ENCODE assay signal across 11 cellular contexts in genomic region chr12:62720661-62721330, GRCh38.
DNase-seq lines count a peak whose midpoint lies in the region; ATAC-seq and TF ChIP-seq lines count a peak whose summit lies in the region.
"Had no signal": no experiment of that assay in that cellular context is flagged by ENCODE, and none has a peak within 500 bp of the region (broad histone marks: within the 10 kb centered on the region; RNA-seq: fewer than 3 reads in every experiment).

No MANE protein-coding gene starts in this region.

- peaks cover 53% of the 10 kb centered on the region for H3K4me1 Mint-ChIP-seq in GM23338

- no peak overlapping the region for H3K4me3 Mint-ChIP-seq in GM23338

- H3K27me3 ChIP-seq in GM23338 (ENCODE audit: insufficient read depth) = no peaks in the 10 kb centered on the region
- H3K27me3 ChIP-seq: brain microvascular endothelial cell, suprapubic skin had no signal

- H3K27ac ChIP-seq in GM23338 (ENCODE audit: low read depth) = no peak overlapping the region
- H3K27ac ChIP-seq: brain microvascular endothelial cell, suprapubic skin had no signal

- peaks cover 33% of the 10 kb centered on the region for H3K4me1 ChIP-seq in GM23338 (ENCODE audit: insufficient read depth)

- H3K36me3 Mint-ChIP-seq in GM23338 (ENCODE audit: low read depth) = peaks cover 5% of the 10 kb centered on the region; the same call in 2 of the 3 replicates

- no peaks in the 10 kb centered on the region for H3K36me3 ChIP-seq in GM23338 (ENCODE audit: insufficient read depth)
- H3K36me3 ChIP-seq: brain microvascular endothelial cell, suprapubic skin had no signal

- no peak overlapping the region for H3K4me3 ChIP-seq in GM23338
- H3K4me3 ChIP-seq: suprapubic skin had no signal

- no peak overlapping the region for H3K27ac Mint-ChIP-seq in GM23338

- no peaks in the 10 kb centered on the region for H3K9me3 Mint-ChIP-seq in GM23338

- no peak for ATAC-seq in GM23338
- no peak for ATAC-seq in HG03025 (IDR thresholded peaks at IDR 0.05; ENCODE audit: low FRiP score, unreplicated experiment)
- ATAC-seq in HG02610 (IDR thresholded peaks at IDR 0.05; ENCODE audit: unreplicated experiment) = no peak

- H2AFZ ChIP-seq in GM23338 = no peak overlapping the region

- H3F3A ChIP-seq in GM23338 (replicated peaks; ENCODE audit: low read depth) = no peaks in the 10 kb centered on the region; the same call in 1 of the 2 replicates

- DNase-seq in GM03348 (ENCODE audit: low spot score) = peak; percentile 42
- DNase-seq in NCI-H82 (lab: John Stamatoyannopoulos, UW) = peak; percentile 87
- peak; percentile 67 for DNase-seq in fibroblast of gingiva (ENCODE audit: low read depth)
- peak; percentile 40 for DNase-seq in occipital lobe (lab: John Stamatoyannopoulos, UW)
- no peak for DNase-seq in GM23338 (ENCODE audit: low spot score)
- no peak for DNase-seq in iPS-NIHi7 (ENCODE audit: extremely low spot score)
- DNase-seq: activated CD4-positive, alpha-beta T cell treated with anti-CD3 and anti-CD28 coated beads for 1 hour; brain microvascular endothelial cell had no signal

- TF ChIP-seq CTCF in GM23338 (conservative IDR thresholded peaks at IDR 0.05; ENCODE audit: low read depth in 2 of 2) = no peak

- no peaks in the 10 kb centered on the region for H3K79me2 ChIP-seq in GM23338 (replicated peaks; ENCODE audit: insufficient read depth)

- H4K20me1 ChIP-seq in GM23338 (replicated peaks; ENCODE audit: insufficient read depth) = no peaks in the 10 kb centered on the region

- H3K9me2 ChIP-seq in GM23338 (ENCODE audit: insufficient read depth) = no peaks in the 10 kb centered on the region

- peaks cover 4% of the 10 kb centered on the region for H3K27me3 Mint-ChIP-seq in GM23338 (ENCODE audit: insufficient read depth, low read depth, poor library complexity)

- H3K4me2 ChIP-seq in GM23338 = no peak overlapping the region

TF ChIP-seq in GM23338, 12 proteins besides CTCF, POLR2A, EP300 and RAD21:
- no peak for TF ChIP-seq CREB1 (CRISPR knock-in tag; IDR thresholded peaks at IDR 0.05; ENCODE audit: low read depth)
- TF ChIP-seq ZNF114 (CRISPR knock-in tag; IDR thresholded peaks at IDR 0.05) = no peak
- no peak for TF ChIP-seq POLR2AphosphoS5 (IDR thresholded peaks at IDR 0.05; ENCODE audit: low read depth)
- TF ChIP-seq EZH2phosphoT487 (IDR thresholded peaks at IDR 0.05; ENCODE audit: unreplicated experiment) = no peak
- no peak for TF ChIP-seq EZH2 (IDR thresholded peaks at IDR 0.05; ENCODE audit: low read depth, unreplicated experiment)
- TF ChIP-seq STAT1 (IDR thresholded peaks at IDR 0.05; ENCODE audit: unreplicated experiment) = no peak
- TF ChIP-seq REST (IDR thresholded peaks at IDR 0.05; ENCODE audit: unreplicated experiment) = no peak
- no peak for TF ChIP-seq ETS1 (IDR thresholded peaks at IDR 0.05)
- no peak for TF ChIP-seq ZNF462 (CRISPR knock-in tag; IDR thresholded peaks at IDR 0.05)

Comparison
In these comparisons a context has a peak if more than half of its experiments do, and no peak if none do; other contexts are left out.
1. DNase-seq: peak in GM03348 (single experiment), NCI-H82 (single experiment), fibroblast of gingiva (single experiment) and occipital lobe (single experiment); none in GM23338 (single experiment) and iPS-NIHi7 (single experiment).